ENCODE assay signal across 8 cellular contexts in genomic region chr2:160207804-160208661, GRCh38. TPM values are rescaled to one million over a fixed set of nuclear protein-coding genes. Genes with fewer than 3 reads are reported as not detected.
DNase-seq lines count a peak whose midpoint lies in the region; ATAC-seq and TF ChIP-seq lines count a peak whose summit lies in the region.

No MANE protein-coding gene starts in this region.

- peak; percentile 37 for ATAC-seq in HG02798 (IDR thresholded peaks at IDR 0.05; ENCODE audit: poor library complexity, unreplicated experiment)
- peak; percentile 83 for ATAC-seq in left ventricle myocardium superior
- ATAC-seq in gastrocnemius medialis = peak; percentile 64 to 72
- no peak for ATAC-seq in GM21447 (IDR thresholded peaks at IDR 0.05; ENCODE audit: unreplicated experiment)

- no peak for TF ChIP-seq CTCF in gastrocnemius medialis (IDR thresholded peaks at IDR 0.05 in 4 of 5, conservative IDR thresholded peaks at IDR 0.05 in 1 of 5)

- in situ Hi-C loops in gastrocnemius medialis (cut with MboI; ENCODE audit: low sequenced_read_pairs in 4 of 4) = no loop called here

- peak overlapping the region; percentile 78 to 88 (median 83) for H3K27ac ChIP-seq in gastrocnemius medialis

- H3K9ac ChIP-seq in adipocyte (ENCODE audit: low read length) = peak overlapping the region; percentile 80

- H3K27me3 ChIP-seq in adipocyte (replicated peaks; ENCODE audit: control insufficient read depth, insufficient read depth, low read length) = no peaks in the 10 kb centered on the region
- no peaks in the 10 kb centered on the region for H3K27me3 ChIP-seq in gastrocnemius medialis

- intact Hi-C loops in left ventricle myocardium superior (cut with micrococcal nuclease) = no loop called here
- intact Hi-C loops in gastrocnemius medialis (cut with DNase I; ENCODE audit: low total_unique reads) = loop anchor here (2.0 kb wide), 1 partner anchor 63 kb away; no protein-coding TSS in a partner anchor

- H3K4me3 ChIP-seq in adipocyte (ENCODE audit: low read length) (peak overlapping the region; percentile 40), gastrocnemius medialis (peak overlapping the region in 3 of 4 donors; percentile 20 to 39 (median 21))

- TF ChIP-seq POLR2A in gastrocnemius medialis (IDR thresholded peaks at IDR 0.05) = peak in 1 of 2 donors; percentile 27

- DNase-seq in COLO668 (lab: John Stamatoyannopoulos, UW; ENCODE audit: unreplicated experiment) (peak; percentile 35), adipocyte (ENCODE audit: low read depth) (peak; percentile 98), left ventricle myocardium superior (peak; percentile 74), gastrocnemius medialis (peak; percentile 53 to 87), NCI-H446 (lab: John Stamatoyannopoulos, UW) (no peak)
- no peak for DNase-seq in activated CD4-positive, alpha-beta T cell treated with anti-CD3 and anti-CD28 coated beads, Interleukin-2, amount 50 U/mL, for 1 hour

- H3K9me3 ChIP-seq in adipocyte (ENCODE audit: control insufficient read depth, low read length) (no peaks in the 10 kb centered on the region), gastrocnemius medialis (no peaks in the 10 kb centered on the region)

- H3K36me3 ChIP-seq in adipocyte (ENCODE audit: control insufficient read depth, insufficient read depth, low read length, severe bottlenecking) (no peaks in the 10 kb centered on the region), gastrocnemius medialis (no peaks in the 10 kb centered on the region)

- H3K4me1 ChIP-seq in adipocyte (ENCODE audit: control insufficient read depth, insufficient read depth, low read length) (peaks cover 50% of the 10 kb centered on the region), gastrocnemius medialis (peaks cover 36 to 37% of the 10 kb centered on the region in 2 donors)

RNA-seq across cellular contexts. Expression of gene ITGB6, which starts 8.0 kb away (rescaled TPM):
- total RNA-seq in left ventricle myocardium superior = 4.4 TPM
- total RNA-seq in gastrocnemius medialis = 1 to 10 TPM in 2 of 4 donors, under 1 TPM in 2; 0.81 to 2.8 (median 1.0) TPM

Comparison
In these comparisons a context has a peak if more than half of its experiments do, and no peak if none do; other contexts are left out.
1. DNase-seq: peak in COLO668 (single experiment), adipocyte (single experiment), left ventricle myocardium superior (single experiment) and gastrocnemius medialis (2 of 2); none in NCI-H446 (0 of 2) and activated CD4-positive, alpha-beta T cell treated with anti-CD3 and anti-CD28 coated beads, Interleukin-2, amount 50 U/mL, for 1 hour (single experiment).